ENCODE assay signal across 1 cellular context in genomic region chr22:20305230-20305893, GRCh38. TPM values are rescaled to one million over a fixed set of nuclear protein-coding genes. Genes with fewer than 3 reads are reported as not detected.
"Had no signal": no experiment of that assay in that cellular context is flagged by ENCODE, and none has a peak within 500 bp of the region (broad histone marks: within the 10 kb centered on the region; RNA-seq: fewer than 3 reads in every experiment).

No MANE protein-coding gene starts in this region.

RNA-seq across cellular contexts. Expression of gene RTN4R, which starts 37.2 kb away (rescaled TPM):
- total RNA-seq: activated B cell treated with CpG ODN at 0.5 μM for 24 hours had no signal
